10 cellular contexts compared by ENCODE assay signal in genomic region chr2:37555457-37555856, GRCh38.
DNase-seq lines count a peak whose midpoint lies in the region; ATAC-seq lines count a peak whose summit lies in the region.
"Had no signal": no experiment of that assay in that cellular context is flagged by ENCODE, and none has a peak within 500 bp of the region (broad histone marks: within the 10 kb centered on the region; RNA-seq: fewer than 3 reads in every experiment).

No MANE protein-coding gene starts in this region.

- H3K4me3 Mint-ChIP-seq in activated T-cell treated with anti-CD3 and anti-CD28 coated beads, Interleukin-2, amount 50 U/mL, for 72 hours, result no peak overlapping the region
- no peak overlapping the region for H3K4me3 Mint-ChIP-seq in T-cell
- H3K4me3 Mint-ChIP-seq in stimulated activated effector memory CD8-positive, alpha-beta T cell treated with anti-CD3 and anti-CD28 coated beads, Interleukin-12 subunit alpha, Interleukin-12 subunit beta, amount 100 ng/mL, for 72 hours, result no peak overlapping the region
- H3K4me3 Mint-ChIP-seq in activated CD4-positive, alpha-beta T cell treated with anti-CD3 and anti-CD28 coated beads, Interleukin-2, amount 10 ng/mL, durations not matched to agents 24 days and 14 days, result no peak overlapping the region
- H3K4me3 Mint-ChIP-seq: brain had no signal

- H3K36me3 Mint-ChIP-seq in activated T-cell treated with anti-CD3 and anti-CD28 coated beads, Interleukin-2, amount 50 U/mL, for 72 hours (ENCODE audit: insufficient read depth in 2 of 2), result no peaks in the 10 kb centered on the region
- no peaks in the 10 kb centered on the region for H3K36me3 Mint-ChIP-seq in T-cell
- no peaks in the 10 kb centered on the region for H3K36me3 Mint-ChIP-seq in stimulated activated effector memory CD8-positive, alpha-beta T cell treated with anti-CD3 and anti-CD28 coated beads, Interleukin-12 subunit alpha, Interleukin-12 subunit beta, amount 100 ng/mL, for 72 hours
- no peaks in the 10 kb centered on the region for H3K36me3 Mint-ChIP-seq in activated CD4-positive, alpha-beta T cell treated with anti-CD3 and anti-CD28 coated beads, Interleukin-2, amount 10 ng/mL, durations not matched to agents 24 days and 14 days (ENCODE audit: low read depth)
- H3K36me3 Mint-ChIP-seq: brain had no signal

- peak; percentile 16 to 21 for DNase-seq in activated T-cell treated with anti-CD3 and anti-CD28 coated beads, Interleukin-2, amount 50 U/mL, for 72 hours
- no peak for DNase-seq in activated T-cell treated with anti-CD3 and anti-CD28 coated beads, Interleukin-2, amount 50 U/mL, for 1 hour
- peak in 10 of 34 experiments; percentile 2 to 34 (median 12) for DNase-seq in T-cell
- peak in 1 of 2 donors; percentile 46 for DNase-seq in stimulated activated effector memory CD8-positive, alpha-beta T cell treated with anti-CD3 and anti-CD28 coated beads, Interleukin-12 subunit alpha, Interleukin-12 subunit beta, amount 100 ng/mL, for 72 hours (ENCODE audit: low spot score in 2 of 2)
- no peak for DNase-seq in NCI-H1105 treated with DMSO at 0.1 percent for 48 hours (lab: John Stamatoyannopoulos, UW)
- no peak for DNase-seq in NCI-H187 (lab: John Stamatoyannopoulos, UW)
- DNase-seq in activated CD4-positive, alpha-beta T cell treated with anti-CD3 and anti-CD28 coated beads, Interleukin-2, amount 10 ng/mL, durations not matched to agents 24 days and 14 days, result no peak
- DNase-seq: activated CD8-positive, alpha-beta memory T cell treated with anti-CD3 and anti-CD28 coated beads for 24 hours had no signal

- H3K27ac Mint-ChIP-seq in activated T-cell treated with anti-CD3 and anti-CD28 coated beads, Interleukin-2, amount 50 U/mL, for 72 hours, result no peak overlapping the region
- H3K27ac Mint-ChIP-seq in T-cell, result no peak overlapping the region
- no peak overlapping the region for H3K27ac Mint-ChIP-seq in stimulated activated effector memory CD8-positive, alpha-beta T cell treated with anti-CD3 and anti-CD28 coated beads, Interleukin-12 subunit alpha, Interleukin-12 subunit beta, amount 100 ng/mL, for 72 hours
- no peak overlapping the region for H3K27ac Mint-ChIP-seq in activated CD4-positive, alpha-beta T cell treated with anti-CD3 and anti-CD28 coated beads, Interleukin-2, amount 10 ng/mL, durations not matched to agents 24 days and 14 days
- H3K27ac Mint-ChIP-seq: brain had no signal

- no peaks in the 10 kb centered on the region for H3K27me3 Mint-ChIP-seq in activated T-cell treated with anti-CD3 and anti-CD28 coated beads, Interleukin-2, amount 50 U/mL, for 72 hours (ENCODE audit: low read depth)
- H3K27me3 Mint-ChIP-seq in T-cell, result no peaks in the 10 kb centered on the region
- no peaks in the 10 kb centered on the region for H3K27me3 Mint-ChIP-seq in activated CD4-positive, alpha-beta T cell treated with anti-CD3 and anti-CD28 coated beads, Interleukin-2, amount 10 ng/mL, durations not matched to agents 24 days and 14 days

- ATAC-seq in activated T-cell treated with anti-CD3 and anti-CD28 coated beads, Interleukin-2, amount 50 U/mL, for 72 hours (replicated peaks in 1 of 2), result peak; percentile 54 to 70
- ATAC-seq in HG03175 (IDR thresholded peaks at IDR 0.05; ENCODE audit: unreplicated experiment) (peak; percentile 61), T-cell (replicated peaks in 1 of 4) (peak; percentile 51 to 85 (median 64))
- peak; percentile 82 for ATAC-seq in stimulated activated effector memory CD8-positive, alpha-beta T cell treated with anti-CD3 and anti-CD28 coated beads, Interleukin-12 subunit alpha, Interleukin-12 subunit beta, amount 100 ng/mL, for 72 hours

- H3K9me3 Mint-ChIP-seq in activated T-cell treated with anti-CD3 and anti-CD28 coated beads, Interleukin-2, amount 50 U/mL, for 72 hours, result no peaks in the 10 kb centered on the region
- no peaks in the 10 kb centered on the region for H3K9me3 Mint-ChIP-seq in T-cell
- no peaks in the 10 kb centered on the region for H3K9me3 Mint-ChIP-seq in stimulated activated effector memory CD8-positive, alpha-beta T cell treated with anti-CD3 and anti-CD28 coated beads, Interleukin-12 subunit alpha, Interleukin-12 subunit beta, amount 100 ng/mL, for 72 hours
- no peaks in the 10 kb centered on the region for H3K9me3 Mint-ChIP-seq in activated CD4-positive, alpha-beta T cell treated with anti-CD3 and anti-CD28 coated beads, Interleukin-2, amount 10 ng/mL, durations not matched to agents 24 days and 14 days
- H3K9me3 Mint-ChIP-seq: brain had no signal

- peaks cover 17% of the 10 kb centered on the region for H3K4me1 Mint-ChIP-seq in activated T-cell treated with anti-CD3 and anti-CD28 coated beads, Interleukin-2, amount 50 U/mL, for 72 hours (ENCODE audit: low read depth)
- H3K4me1 Mint-ChIP-seq in T-cell, result peaks cover 6 to 18% (median 18%) of the 10 kb centered on the region in 3 donors
- peaks cover 13% of the 10 kb centered on the region for H3K4me1 Mint-ChIP-seq in stimulated activated effector memory CD8-positive, alpha-beta T cell treated with anti-CD3 and anti-CD28 coated beads, Interleukin-12 subunit alpha, Interleukin-12 subunit beta, amount 100 ng/mL, for 72 hours
- H3K4me1 Mint-ChIP-seq in activated CD4-positive, alpha-beta T cell treated with anti-CD3 and anti-CD28 coated beads, Interleukin-2, amount 10 ng/mL, durations not matched to agents 24 days and 14 days, result peaks cover 4% of the 10 kb centered on the region

- intact Hi-C loops in activated CD4-positive, alpha-beta T cell treated with anti-CD3 and anti-CD28 coated beads, Interleukin-2, amount 10 ng/mL, durations not matched to agents 24 days and 14 days (cut with micrococcal nuclease), result no loop called here

- POLR2A ChIA-PET in T-cell (lab: Charles Lee), result no interaction called here

- CTCF ChIA-PET in T-cell (lab: Charles Lee), result no interaction called here

Comparison
In these comparisons a context has a peak if more than half of its experiments do, and no peak if none do; other contexts are left out.
1. DNase-seq: peak in activated T-cell treated with anti-CD3 and anti-CD28 coated beads, Interleukin-2, amount 50 U/mL, for 72 hours (2 of 2); none in activated T-cell treated with anti-CD3 and anti-CD28 coated beads, Interleukin-2, amount 50 U/mL, for 1 hour (single experiment), NCI-H1105 treated with DMSO at 0.1 percent for 48 hours (single experiment), NCI-H187 (0 of 2) and activated CD4-positive, alpha-beta T cell treated with anti-CD3 and anti-CD28 coated beads, Interleukin-2, amount 10 ng/mL, durations not matched to agents 24 days and 14 days (single experiment).
2. Peak in every context shown above with its lines, with median percentiles within 50 percentile points of each other: ATAC-seq.